Comparison of ENCODE assay signal across 12 cellular contexts in genomic region chr9:137444106-137444790, GRCh38. TPM values are rescaled to one million over a fixed set of nuclear protein-coding genes. Genes with fewer than 3 reads are reported as not detected.
"Had no signal": no experiment of that assay in that cellular context is flagged by ENCODE, and none has a peak within 500 bp of the region (broad histone marks: within the 10 kb centered on the region; RNA-seq: fewer than 3 reads in every experiment).

No MANE protein-coding gene starts in this region.

- H3K27ac ChIP-seq: esophagus muscularis mucosa had no signal

- H3K27ac Mint-ChIP-seq: activated naive CD8-positive, alpha-beta T cell treated with anti-CD3 and anti-CD28 coated beads for 36 hours; activated T-cell treated with anti-CD3 and anti-CD28 coated beads, Interleukin-2, amount 50 U/mL, for 24 hours; T-helper 2 cell treated with Interferon-gamma antibody and Interleukin-4, amounts not matched to agents 5 μg/mL and 100 μg/mL, for 36 hours had no signal

- ATAC-seq: left lobe of liver had no signal

- H3K36me3 Mint-ChIP-seq: type B pancreatic cell had no signal

- H3K4me3 ChIP-seq: esophagus muscularis mucosa had no signal

- H3K9me3 Mint-ChIP-seq: activated naive CD8-positive, alpha-beta T cell treated with anti-CD3 and anti-CD28 coated beads for 36 hours; activated T-cell treated with anti-CD3 and anti-CD28 coated beads, Interleukin-2, amount 50 U/mL, for 24 hours; T-helper 2 cell treated with Interferon-gamma antibody and Interleukin-4, amounts not matched to agents 5 μg/mL and 100 μg/mL, for 36 hours; type B pancreatic cell had no signal

- H3K9me3 ChIP-seq: esophagus muscularis mucosa had no signal

- DNase-seq: activated CD4-positive, alpha-beta T cell treated with anti-CD3 and anti-CD28 coated beads, Interleukin-2, amount 50 U/mL, for 4 hours; activated effector memory CD4-positive, alpha-beta T cell treated with anti-CD3 and anti-CD28 coated beads, Interleukin-2, amount 50 U/mL, for 16 hours; activated naive CD8-positive, alpha-beta T cell treated with anti-CD3 and anti-CD28 coated beads for 36 hours; activated T-cell treated with anti-CD3 and anti-CD28 coated beads, Interleukin-2, amount 50 U/mL, for 24 hours; foreskin fibroblast; stimulated activated naive CD4-positive, alpha-beta T cell treated with Interleukin-2 at 50 U/mL for 16 hours had no signal

- H3K4me3 Mint-ChIP-seq: activated naive CD8-positive, alpha-beta T cell treated with anti-CD3 and anti-CD28 coated beads for 36 hours; activated T-cell treated with anti-CD3 and anti-CD28 coated beads, Interleukin-2, amount 50 U/mL, for 24 hours; T-helper 2 cell treated with Interferon-gamma antibody and Interleukin-4, amounts not matched to agents 5 μg/mL and 100 μg/mL, for 36 hours had no signal

RNA-seq across cellular contexts. Expression of gene ENTPD8, which starts 3.1 kb away (rescaled TPM):
- total RNA-seq: activated naive CD8-positive, alpha-beta T cell treated with anti-CD3 and anti-CD28 coated beads for 36 hours; esophagus muscularis mucosa; mesenteric fat pad; sciatic nerve had no signal
